ENCODE assay signal across 15 cellular contexts in the genomic region with DNA sequence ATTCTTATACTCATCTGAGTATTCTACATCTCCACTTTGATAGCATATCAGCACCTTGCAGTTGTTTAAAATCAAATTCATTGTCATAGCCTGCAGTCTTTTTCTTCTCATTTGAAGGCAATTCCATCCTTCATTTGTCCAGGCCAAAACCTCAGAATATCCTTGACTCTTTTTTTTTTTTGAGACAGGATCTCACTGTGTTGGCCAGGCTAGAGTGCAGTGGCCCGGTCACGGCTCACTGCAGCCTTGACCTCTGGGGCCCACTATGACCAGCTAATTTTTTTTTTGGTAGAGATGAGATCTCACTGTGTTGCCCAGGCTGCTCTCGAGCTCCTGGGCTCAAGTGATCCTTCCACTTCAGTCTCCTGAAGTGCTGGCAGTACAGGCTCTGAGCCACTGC.
"Had no signal": no experiment of that assay in that cellular context is flagged by ENCODE, and none has a peak within 500 bp of the region (broad histone marks: within the 10 kb centered on the region; RNA-seq: fewer than 3 reads in every experiment).

No MANE protein-coding gene starts in this region.

- H3K27ac Mint-ChIP-seq: dendritic cell treated with granulocyte-macrophage colony-stimulating factor and Interleukin-4, amounts not matched to agents 40 ng/mL and 50 ng/mL, for 4 days; neural progenitor cell had no signal

- H3K27ac ChIP-seq: adrenal gland, gastroesophageal sphincter, neural progenitor cell, pancreas had no signal

- ATAC-seq: gastroesophageal sphincter, left lobe of liver, pancreas had no signal

- H3K27me3 ChIP-seq: adrenal gland, gastroesophageal sphincter, neural progenitor cell, pancreas had no signal

- H3K4me3 Mint-ChIP-seq: activated CD4-positive, alpha-beta memory T cell treated with anti-CD3 and anti-CD28 coated beads for 36 hours; dendritic cell treated with granulocyte-macrophage colony-stimulating factor and Interleukin-4, amounts not matched to agents 40 ng/mL and 50 ng/mL, for 4 days had no signal

- DNase-seq: activated CD4-positive, alpha-beta memory T cell treated with anti-CD3 and anti-CD28 coated beads for 36 hours; activated CD4-positive, CD25-positive, alpha-beta regulatory T cell treated with anti-CD3 and anti-CD28 coated beads, Interleukin-2, amount 50 U/mL, for 72 hours; activated CD8-positive, alpha-beta memory T cell treated with anti-CD3 and anti-CD28 coated beads, Interleukin-2, amount 50 U/mL, for 48 hours; activated gamma-delta T cell; adrenal gland; caudate nucleus; islet precursor cell; mammary epithelial cell; pancreas; stimulated activated CD4-positive, alpha-beta T cell treated with anti-CD3 and anti-CD28 coated beads, Interleukin-4, amount 100 ng/mL, for 1 hour; stimulated activated CD8-positive, alpha-beta memory T cell treated with anti-CD3 and anti-CD28 coated beads, Interleukin-4, amount 100 ng/mL, for 48 hours had no signal

- H3K27me3 Mint-ChIP-seq: dendritic cell treated with granulocyte-macrophage colony-stimulating factor and Interleukin-4, amounts not matched to agents 40 ng/mL and 50 ng/mL, for 4 days had no signal

- H3K9me3 ChIP-seq: adrenal gland, gastroesophageal sphincter, pancreas had no signal

- H3K9me3 Mint-ChIP-seq: dendritic cell treated with granulocyte-macrophage colony-stimulating factor and Interleukin-4, amounts not matched to agents 40 ng/mL and 50 ng/mL, for 4 days; neural progenitor cell had no signal
